8 cellular contexts compared by ENCODE assay signal in the genomic region with DNA sequence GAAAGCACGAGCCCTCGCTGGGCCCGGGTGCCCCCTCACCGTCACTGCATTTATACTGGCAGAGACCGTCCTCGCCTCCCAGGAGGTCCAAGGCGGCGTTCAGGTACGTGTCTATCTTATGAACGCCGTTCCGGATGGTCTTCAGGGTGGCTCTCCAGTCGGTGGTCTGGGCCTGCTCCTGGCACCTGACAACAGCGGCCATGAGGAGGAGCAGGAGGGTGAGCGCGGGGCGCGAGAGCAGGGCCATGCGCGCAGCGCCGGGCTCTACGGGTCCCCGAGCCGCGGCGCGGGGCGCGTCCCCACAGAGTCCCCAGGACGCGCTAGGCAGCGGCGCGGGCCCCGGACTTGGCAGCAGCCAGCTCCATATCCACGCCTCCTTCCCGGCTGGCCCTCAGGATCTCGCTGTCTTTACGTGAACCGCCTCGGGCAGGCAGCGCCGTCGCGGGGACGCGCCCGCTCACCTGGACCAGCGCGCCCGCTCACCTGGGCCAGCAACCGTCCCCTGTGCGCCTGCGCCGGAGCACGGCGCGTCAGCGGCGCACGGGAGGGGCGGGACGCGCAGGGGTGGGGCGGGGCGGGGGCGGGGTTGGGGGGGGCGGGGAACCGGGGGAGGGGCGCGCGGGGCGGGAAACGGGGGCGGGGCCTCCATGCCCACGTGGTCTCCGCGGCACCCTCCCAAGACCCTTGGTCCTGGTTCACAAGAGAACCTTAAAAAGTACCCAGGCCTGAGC. TPM values are rescaled to one million over a fixed set of nuclear protein-coding genes. Genes with fewer than 3 reads are reported as not detected.
DNase-seq lines count a peak whose midpoint lies in the region; ATAC-seq and TF ChIP-seq lines count a peak whose summit lies in the region.

A gene (minus strand): TSS at position 508 of the 731 bp plus-strand sequence. CDS start 261 bp downstream, at position 247.

- intact Hi-C loops in Panc1 (cut with micrococcal nuclease; ENCODE audit: unreplicated experiment): no loop called here

- no peaks in the 10 kb centered on the region for H3K9me3 ChIP-seq in Panc1 (ENCODE audit: control insufficient read depth, insufficient read depth, low read depth, low read length)

- peaks cover 6% of the 10 kb centered on the region for H3K4me1 ChIP-seq in Panc1 (ENCODE audit: control insufficient read depth, insufficient read depth, low read length)

- H3K27me3 Mint-ChIP-seq in nephron (ENCODE audit: low read depth): no peaks in the 10 kb centered on the region
- no peaks in the 10 kb centered on the region for H3K27me3 Mint-ChIP-seq in stimulated activated naive CD8-positive, alpha-beta T cell treated with anti-CD3 and anti-CD28 coated beads, Interleukin-15, Interleukin-2, amounts not matched to agents 100 ng/mL and 50 ng/mL, for 24 hours

- H3K4me1 Mint-ChIP-seq in nephron: peaks cover 24% of the 10 kb centered on the region
- peaks cover 19% of the 10 kb centered on the region for H3K4me1 Mint-ChIP-seq in stimulated activated naive CD8-positive, alpha-beta T cell treated with anti-CD3 and anti-CD28 coated beads, Interleukin-15, Interleukin-2, amounts not matched to agents 100 ng/mL and 50 ng/mL, for 24 hours (ENCODE audit: low read depth)

- no peaks in the 10 kb centered on the region for H3K36me3 ChIP-seq in Panc1 (ENCODE audit: control insufficient read depth, insufficient read depth, low read length)

- peak within 1 kb of the TSS; percentile 85 for H3K27ac ChIP-seq in Panc1 (ENCODE audit: low read length)

- H3K36me3 Mint-ChIP-seq in nephron (ENCODE audit: low read depth): peaks cover 17% of the 10 kb centered on the region
- H3K36me3 Mint-ChIP-seq in stimulated activated naive CD8-positive, alpha-beta T cell treated with anti-CD3 and anti-CD28 coated beads, Interleukin-15, Interleukin-2, amounts not matched to agents 100 ng/mL and 50 ng/mL, for 24 hours (ENCODE audit: low read depth): peaks cover 10% of the 10 kb centered on the region

- H3K4me3 ChIP-seq in Panc1 (ENCODE audit: low read depth in 2 of 2, low read length in 2 of 2) (peak within 1 kb of the TSS; percentile 78 to 92), fibroblast of the aortic adventitia (ENCODE audit: low read depth, low read length) (peak within 1 kb of the TSS; percentile 91)

- no peaks in the 10 kb centered on the region for H3K27me3 ChIP-seq in Panc1 (ENCODE audit: control insufficient read depth, insufficient read depth, low read length)

- H3K4me3 Mint-ChIP-seq in nephron: peak within 1 kb of the TSS; percentile 90 to 94 (median 93)
- peak within 1 kb of the TSS; percentile 88 for H3K4me3 Mint-ChIP-seq in stimulated activated naive CD8-positive, alpha-beta T cell treated with anti-CD3 and anti-CD28 coated beads, Interleukin-15, Interleukin-2, amounts not matched to agents 100 ng/mL and 50 ng/mL, for 24 hours

- CTCF ChIA-PET in Panc1 (lab: Charles Lee): no interaction called here

- POLR2A ChIA-PET in Panc1 (lab: Charles Lee): no interaction called here

- H3K27ac Mint-ChIP-seq in nephron: peak within 1 kb of the TSS; percentile 65 to 89 (median 84)
- H3K27ac Mint-ChIP-seq in stimulated activated naive CD8-positive, alpha-beta T cell treated with anti-CD3 and anti-CD28 coated beads, Interleukin-15, Interleukin-2, amounts not matched to agents 100 ng/mL and 50 ng/mL, for 24 hours: peak within 1 kb of the TSS; percentile 76

- in situ Hi-C loops in Panc1 (cut with HindIII; ENCODE audit: low pct_unique_long_range_greater_than_20kb, low sequenced_read_pairs): no loop called here

- ATAC-seq in GM21528 (IDR thresholded peaks at IDR 0.05; ENCODE audit: low FRiP score, unreplicated experiment): peak; percentile 83
- ATAC-seq in Panc1: peak; percentile 95

- peak; percentile 70 for DNase-seq in DMS53 treated with DMSO at 0.1 percent for 48 hours (lab: John Stamatoyannopoulos, UW; ENCODE audit: unreplicated experiment)
- DNase-seq in HuH-7 (ENCODE audit: low spot score): peak; percentile 76
- DNase-seq in Panc1 (ENCODE audit: low read depth, low spot score): no peak
- peak; percentile 58 to 76 for DNase-seq in activated T-helper 1 cell treated with anti-CD3 and anti-CD28 coated beads, Interleukin-2, amount 50 U/mL, for 16 hours (ENCODE audit: low read depth in 1 of 2, low spot score in 1 of 2)
- peak; percentile 41 for DNase-seq in fibroblast of the aortic adventitia (ENCODE audit: low read depth)

- TF ChIP-seq CTCF in Panc1 (IDR thresholded peaks at IDR 0.05): no peak
- TF ChIP-seq CTCF in fibroblast of the aortic adventitia (IDR thresholded peaks at IDR 0.05; ENCODE audit: insufficient read depth, low read length): no peak
- TF ChIP-seq CTCF in nephron (IDR thresholded peaks at IDR 0.05; ENCODE audit: unreplicated experiment in 3 of 3): no peak

- no peaks in the 10 kb centered on the region for H3K9me3 Mint-ChIP-seq in nephron
- H3K9me3 Mint-ChIP-seq in stimulated activated naive CD8-positive, alpha-beta T cell treated with anti-CD3 and anti-CD28 coated beads, Interleukin-15, Interleukin-2, amounts not matched to agents 100 ng/mL and 50 ng/mL, for 24 hours: no peaks in the 10 kb centered on the region

- BruUV-seq in Panc1 (replicated peaks; lab: Mats Ljungman, UMichigan): no TSS peak

RNA-seq across cellular contexts. Expression of the gene that starts here (rescaled TPM):
- 20.7 TPM for total RNA-seq in Panc1 (2021; ENCODE audit: unreplicated experiment)
- 12.7 TPM for polyA plus RNA-seq in Panc1 (2012; ENCODE audit: insufficient read length)
- total RNA-seq in fibroblast of the aortic adventitia (ENCODE audit: low replicate concordance): 12.3 and 17.7 TPM in 2 replicates
